ENCODE assay signal across 1 cellular context in genomic region chr6:150072201-150072600, GRCh38.
TF ChIP-seq lines count a peak whose summit lies in the region.

No MANE protein-coding gene starts in this region.

TF ChIP-seq in IMR-90, 13 proteins besides CTCF, POLR2A, EP300 and RAD21:
- TF ChIP-seq FOS (IDR thresholded peaks at IDR 0.05; ENCODE audit: low read depth, low read length) (no peak), MAFK (IDR thresholded peaks at IDR 0.05; ENCODE audit: low read depth, low read length) (no peak), NFE2L2 (IDR thresholded peaks at IDR 0.05; ENCODE audit: low read depth, low read length) (no peak)
TF ChIP-seq in IMR-90: peak in this region for 0.
